Comparison of ENCODE assay signal across 8 cellular contexts in genomic region chr12:109597795-109598427, GRCh38. TPM values are rescaled to one million over a fixed set of nuclear protein-coding genes. Genes with fewer than 3 reads are reported as not detected.
DNase-seq lines count a peak whose midpoint lies in the region; ATAC-seq and TF ChIP-seq lines count a peak whose summit lies in the region.

No MANE protein-coding gene starts in this region.

- DNase-seq in NCI-H128 (lab: John Stamatoyannopoulos, UW; ENCODE audit: unreplicated experiment) = peak; percentile 71
- peak; percentile 78 for DNase-seq in SW480 (ENCODE audit: low spot score)
- DNase-seq in activated naive CD8-positive, alpha-beta T cell treated with anti-CD3 and anti-CD28 coated beads, Interleukin-2, amount 10 ng/mL, durations not matched to agents 7 days and 5 days = peak; percentile 69
- peak; percentile 94 for DNase-seq in Right ventricle myocardium inferior (ENCODE audit: missing footprints)
- DNase-seq in posterior cingulate gyrus = peak; percentile 82 to 99 (median 91)
- peak; percentile 92 for DNase-seq in upper lobe of right lung

- peaks cover 8% of the 10 kb centered on the region for H3K36me3 Mint-ChIP-seq in activated naive CD8-positive, alpha-beta T cell treated with anti-CD3 and anti-CD28 coated beads, Interleukin-2, amount 10 ng/mL, durations not matched to agents 7 days and 5 days

- peak; percentile 32 for ATAC-seq in activated naive CD8-positive, alpha-beta T cell treated with anti-CD3 and anti-CD28 coated beads, Interleukin-2, amount 10 ng/mL, durations not matched to agents 7 days and 5 days (ENCODE audit: low read depth)
- ATAC-seq in Right ventricle myocardium inferior = peak; percentile 90
- peak; percentile 95 for ATAC-seq in upper lobe of right lung
- ATAC-seq in GM19463 (IDR thresholded peaks at IDR 0.05; ENCODE audit: unreplicated experiment) = no peak

- peaks cover 3% of the 10 kb centered on the region for H3K27me3 Mint-ChIP-seq in activated naive CD8-positive, alpha-beta T cell treated with anti-CD3 and anti-CD28 coated beads, Interleukin-2, amount 10 ng/mL, durations not matched to agents 7 days and 5 days

- H3K27me3 ChIP-seq in upper lobe of right lung = no peaks in the 10 kb centered on the region

- no peak overlapping the region for H3K27ac Mint-ChIP-seq in activated naive CD8-positive, alpha-beta T cell treated with anti-CD3 and anti-CD28 coated beads, Interleukin-2, amount 10 ng/mL, durations not matched to agents 7 days and 5 days

- H3K9me3 ChIP-seq in upper lobe of right lung = no peaks in the 10 kb centered on the region

- H3K4me1 ChIP-seq in upper lobe of right lung = peaks cover 6% of the 10 kb centered on the region

- no peak overlapping the region for H3K27ac ChIP-seq in upper lobe of right lung

- no peaks in the 10 kb centered on the region for H3K9me3 Mint-ChIP-seq in activated naive CD8-positive, alpha-beta T cell treated with anti-CD3 and anti-CD28 coated beads, Interleukin-2, amount 10 ng/mL, durations not matched to agents 7 days and 5 days

- H3K4me3 ChIP-seq in GM12875 (ENCODE audit: low read depth, low read length) = no peak overlapping the region
- no peak overlapping the region for H3K4me3 ChIP-seq in upper lobe of right lung

- H3K36me3 ChIP-seq in upper lobe of right lung = peaks cover 9% of the 10 kb centered on the region

- H3K4me1 Mint-ChIP-seq in activated naive CD8-positive, alpha-beta T cell treated with anti-CD3 and anti-CD28 coated beads, Interleukin-2, amount 10 ng/mL, durations not matched to agents 7 days and 5 days = peaks cover 28% of the 10 kb centered on the region

- intact Hi-C loops in Right ventricle myocardium inferior (cut with DNase I) (loop anchor here (1.0 to 10.0 kb wide), 4 partner anchors 81 to 177 kb away; no protein-coding TSS in a partner anchor), posterior cingulate gyrus (cut with DNase I) (loop anchor here (1.0 to 5.0 kb wide), 2 partner anchors 119 to 177 kb away; no protein-coding TSS in a partner anchor), upper lobe of right lung (cut with DNase I) (loop anchor here (5.0 kb wide), 1 partner anchor 179 kb away; no protein-coding TSS in a partner anchor)

- POLR2A ChIA-PET in activated naive CD8-positive, alpha-beta T cell treated with anti-CD3 and anti-CD28 coated beads, Interleukin-2, amount 10 ng/mL, durations not matched to agents 7 days and 5 days (lab: Charles Lee) = no interaction called here

- no peak overlapping the region for H3K4me3 Mint-ChIP-seq in activated naive CD8-positive, alpha-beta T cell treated with anti-CD3 and anti-CD28 coated beads, Interleukin-2, amount 10 ng/mL, durations not matched to agents 7 days and 5 days

- peak; percentile 96 for TF ChIP-seq CTCF in GM12875 (IDR thresholded peaks at IDR 0.05; ENCODE audit: borderline replicate concordance, insufficient read depth, low read depth, low read length)
- peak; percentile 97 for TF ChIP-seq CTCF in upper lobe of right lung (IDR thresholded peaks at IDR 0.05)

RNA-seq across cellular contexts. Expression of gene MVK, which starts 24.3 kb away (rescaled TPM):
- 10 to 100 TPM; 22.4 to 22.6 TPM for total RNA-seq in activated naive CD8-positive, alpha-beta T cell treated with anti-CD3 and anti-CD28 coated beads, Interleukin-2, amount 10 ng/mL, durations not matched to agents 7 days and 5 days
- total RNA-seq in Right ventricle myocardium inferior = 11.8 TPM
- total RNA-seq in upper lobe of right lung = 27.3 TPM

RNA-seq across cellular contexts. Expression of gene MMAB, which starts 24.6 kb away (rescaled TPM):
- 10 to 100 TPM; 31.8 to 32.4 TPM for total RNA-seq in activated naive CD8-positive, alpha-beta T cell treated with anti-CD3 and anti-CD28 coated beads, Interleukin-2, amount 10 ng/mL, durations not matched to agents 7 days and 5 days
- 61.7 TPM for total RNA-seq in Right ventricle myocardium inferior
- total RNA-seq in upper lobe of right lung = 58.0 TPM
